Comparison of ENCODE assay signal across 1 cellular context in genomic region chr17:81165246-81166032, GRCh38.
A peak's percentile ranks its signal among the peaks of the same experiment; 100 is the strongest.
TF ChIP-seq lines count a peak whose summit lies in the region.

PVALEF (plus strand) TSS chr17:81165507; CDS start chr17:81181227, 15,720 bp downstream.

TF ChIP-seq in HepG2, 621 proteins besides CTCF, POLR2A, EP300 and RAD21 (continued from another document and continues in another):
- TF ChIP-seq ZBTB4 (CRISPR knock-in tag; IDR thresholded peaks at IDR 0.05; ENCODE audit: borderline replicate concordance), result peak; percentile 63; the same call in 1 of the 2 replicates
- peak; percentile 90; the same call in 1 of the 2 replicates for TF ChIP-seq IRF9 (CRISPR knock-in tag; IDR thresholded peaks at IDR 0.05; ENCODE audit: borderline replicate concordance)
- TF ChIP-seq ZNF782 (CRISPR knock-in tag; IDR thresholded peaks at IDR 0.05; ENCODE audit: borderline replicate concordance), result no peak
- no peak for TF ChIP-seq THAP7 (CRISPR knock-in tag; IDR thresholded peaks at IDR 0.05)
- TF ChIP-seq DBP (CRISPR knock-in tag; IDR thresholded peaks at IDR 0.05; ENCODE audit: not compliant biosample characterization), result peak; percentile 19
- TF ChIP-seq NR2F6 (IDR thresholded peaks at IDR 0.05), result no peak
- peak; percentile 54; the same call in 1 of the 2 replicates for TF ChIP-seq NR2F6 (CRISPR knock-in tag; IDR thresholded peaks at IDR 0.05)
- TF ChIP-seq GTF3A (CRISPR knock-in tag; conservative IDR thresholded peaks at IDR 0.05), result no peak
- peak; percentile 74; the same call in 1 of the 2 replicates for TF ChIP-seq ZHX1 (CRISPR knock-in tag; IDR thresholded peaks at IDR 0.05; ENCODE audit: low read depth)
- TF ChIP-seq U2AF1 (optimal IDR thresholded peaks at IDR 0.05; ENCODE audit: low read depth, low read length), result no peak
- no peak for TF ChIP-seq ZNF335 (CRISPR knock-in tag; IDR thresholded peaks at IDR 0.05)
- peak; percentile 67; the same call in 1 of the 2 replicates for TF ChIP-seq IRX3 (CRISPR knock-in tag; IDR thresholded peaks at IDR 0.05; ENCODE audit: borderline replicate concordance, low read depth)
- TF ChIP-seq ZNF572 (CRISPR knock-in tag; IDR thresholded peaks at IDR 0.05), result no peak
- TF ChIP-seq HNF4A (CRISPR knock-in tag; IDR thresholded peaks at IDR 0.05), result peak; percentile 83
- TF ChIP-seq NR2F2 (IDR thresholded peaks at IDR 0.05; ENCODE audit: borderline replicate concordance, low read depth), result no peak
- peak; percentile 74 for TF ChIP-seq IKZF4 (CRISPR knock-in tag; IDR thresholded peaks at IDR 0.05; ENCODE audit: borderline replicate concordance, low read depth, not compliant biosample characterization)
- TF ChIP-seq ATF3 (CRISPR knock-in tag; IDR thresholded peaks at IDR 0.05), result peak; percentile 54; the same call in 1 of the 2 replicates
- TF ChIP-seq ZNF704 (CRISPR knock-in tag; IDR thresholded peaks at IDR 0.05; ENCODE audit: borderline replicate concordance), result peak; percentile 69
- peak; percentile 58; the same call in 1 of the 2 replicates for TF ChIP-seq BCL6 (CRISPR knock-in tag; IDR thresholded peaks at IDR 0.05)
- TF ChIP-seq MZF1 (CRISPR knock-in tag; IDR thresholded peaks at IDR 0.05; ENCODE audit: borderline replicate concordance), result no peak
- no peak for TF ChIP-seq ZSCAN22 (CRISPR knock-in tag; IDR thresholded peaks at IDR 0.05)
- peak; percentile 76; the same call in 1 of the 2 replicates for TF ChIP-seq ZNF790 (CRISPR knock-in tag; IDR thresholded peaks at IDR 0.05; ENCODE audit: borderline replicate concordance)
- 0 out of 2 replicates have a peak, but pooled peaks have one; percentile 37 for TF ChIP-seq GMEB2 (CRISPR knock-in tag; IDR thresholded peaks at IDR 0.05; ENCODE audit: low read depth)
- peak; percentile 71 for TF ChIP-seq ETV5 (CRISPR knock-in tag; IDR thresholded peaks at IDR 0.05; ENCODE audit: borderline replicate concordance)
- no peak; the same call in 1 of the 2 replicates for TF ChIP-seq ESRRA (CRISPR knock-in tag; IDR thresholded peaks at IDR 0.05; ENCODE audit: low read depth)
- TF ChIP-seq PRDM10 (CRISPR knock-in tag; IDR thresholded peaks at IDR 0.05; ENCODE audit: low read depth), result no peak; the same call in 1 of the 2 replicates
- peak; percentile 91 for TF ChIP-seq PHF8 (CRISPR knock-in tag; IDR thresholded peaks at IDR 0.05)
- TF ChIP-seq HOXA7 (CRISPR knock-in tag; IDR thresholded peaks at IDR 0.05), result no peak
- peak; percentile 63; the same call in 1 of the 2 replicates for TF ChIP-seq NR2C2 (CRISPR knock-in tag; IDR thresholded peaks at IDR 0.05; ENCODE audit: borderline replicate concordance)
- TF ChIP-seq TAF1 (CRISPR knock-in tag; IDR thresholded peaks at IDR 0.05), result peak; percentile 52; the same call in 1 of the 2 replicates
- peak; percentile 81; the same call in 1 of the 2 replicates for TF ChIP-seq YEATS4 (CRISPR knock-in tag; IDR thresholded peaks at IDR 0.05; ENCODE audit: borderline replicate concordance)
- TF ChIP-seq NFRKB (IDR thresholded peaks at IDR 0.05), result no peak
- TF ChIP-seq NAIF1 (CRISPR knock-in tag; IDR thresholded peaks at IDR 0.05; ENCODE audit: borderline replicate concordance), result no peak
- TF ChIP-seq MNT (IDR thresholded peaks at IDR 0.05), result no peak
- no peak for TF ChIP-seq TBP (CRISPR knock-in tag; IDR thresholded peaks at IDR 0.05)
- 0 out of 2 replicates have a peak, but pooled peaks have one; percentile 64 for TF ChIP-seq ZNF224 (CRISPR knock-in tag; IDR thresholded peaks at IDR 0.05)
- no peak for TF ChIP-seq HOMEZ (CRISPR knock-in tag; IDR thresholded peaks at IDR 0.05; ENCODE audit: low read depth)
- no peak for TF ChIP-seq ZNF432 (CRISPR knock-in tag; IDR thresholded peaks at IDR 0.05; ENCODE audit: borderline replicate concordance)
- TF ChIP-seq CC2D1A (CRISPR knock-in tag; IDR thresholded peaks at IDR 0.05), result no peak
- TF ChIP-seq ONECUT2 (CRISPR knock-in tag; IDR thresholded peaks at IDR 0.05), result no peak
- peak; percentile 90 for TF ChIP-seq FOXC1 (CRISPR knock-in tag; IDR thresholded peaks at IDR 0.05; ENCODE audit: borderline replicate concordance)
- no peak for TF ChIP-seq NPAS2 (CRISPR knock-in tag; IDR thresholded peaks at IDR 0.05; ENCODE audit: borderline replicate concordance)
- TF ChIP-seq POLR2AphosphoS5 (IDR thresholded peaks at IDR 0.05; ENCODE audit: low read depth, low read length), result peak; percentile 65
- TF ChIP-seq KLF11 (CRISPR knock-in tag; IDR thresholded peaks at IDR 0.05), result no peak
